20 cellular contexts compared by ENCODE assay signal in the genomic region with DNA sequence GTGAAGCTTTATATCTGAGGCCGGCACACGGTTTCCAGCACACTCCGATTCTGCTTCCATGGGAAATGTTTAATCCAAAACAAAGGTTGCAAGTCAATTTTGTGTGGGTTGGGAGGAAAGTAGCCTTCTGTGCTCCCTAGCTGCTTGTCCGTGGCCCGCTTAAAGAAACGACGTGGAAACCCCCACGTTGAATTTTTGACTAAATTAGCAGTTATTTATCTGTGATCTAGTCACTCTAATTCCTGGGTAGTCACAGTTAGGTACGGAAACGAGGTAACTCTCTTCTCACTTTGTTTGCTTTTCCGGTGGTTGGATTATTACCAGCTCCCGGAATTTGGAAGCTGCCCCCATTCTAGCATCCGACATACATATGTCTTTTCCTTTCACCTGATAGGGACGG.
"Had no signal": no experiment of that assay in that cellular context is flagged by ENCODE, and none has a peak within 500 bp of the region (broad histone marks: within the 10 kb centered on the region; RNA-seq: fewer than 3 reads in every experiment).

No MANE protein-coding gene starts in this region.

- H3K4me1 ChIP-seq: pancreas, spleen, tibial artery had no signal

- H3K27ac ChIP-seq: esophagus squamous epithelium, left ventricle myocardium inferior, pancreas, psoas muscle, SK-N-MC, spleen, tibial artery had no signal

- H3K27me3 ChIP-seq: tibial artery had no signal

- H3K4me3 ChIP-seq: esophagus squamous epithelium, left ventricle myocardium inferior, pancreas, psoas muscle, SK-N-MC, spleen, tibial artery had no signal

- H3K9me3 ChIP-seq: esophagus squamous epithelium, left ventricle myocardium inferior, pancreas, psoas muscle, spleen, tibial artery had no signal

- DNase-seq: activated CD4-positive, alpha-beta T cell treated with anti-CD3 and anti-CD28 coated beads for 4 hours; activated CD4-positive, alpha-beta T cell treated with anti-CD3 and anti-CD28 coated beads, Interleukin-2, amount 50 U/mL, for 4 hours; activated naive CD4-positive, alpha-beta T cell; activated T-cell treated with anti-CD3 and anti-CD28 coated beads for 4 hours; activated T-cell treated with anti-CD3 and anti-CD28 coated beads, Interleukin-2, amount 50 U/mL, for 72 hours; anterior cingulate cortex; cortex of kidney; endodermal cell; esophagus squamous epithelium; foreskin melanocyte; islet precursor cell; left ventricle myocardium inferior; midbrain; nucleus accumbens; pancreas; psoas muscle; spleen; stimulated activated CD4-positive, alpha-beta T cell treated with anti-CD3 and anti-CD28 coated beads, Interleukin-4, amount 100 ng/mL, for 1 hour; tibial artery had no signal

- H3K36me3 ChIP-seq: esophagus squamous epithelium, left ventricle myocardium inferior, pancreas, spleen, tibial artery had no signal
